In the genomic region with DNA sequence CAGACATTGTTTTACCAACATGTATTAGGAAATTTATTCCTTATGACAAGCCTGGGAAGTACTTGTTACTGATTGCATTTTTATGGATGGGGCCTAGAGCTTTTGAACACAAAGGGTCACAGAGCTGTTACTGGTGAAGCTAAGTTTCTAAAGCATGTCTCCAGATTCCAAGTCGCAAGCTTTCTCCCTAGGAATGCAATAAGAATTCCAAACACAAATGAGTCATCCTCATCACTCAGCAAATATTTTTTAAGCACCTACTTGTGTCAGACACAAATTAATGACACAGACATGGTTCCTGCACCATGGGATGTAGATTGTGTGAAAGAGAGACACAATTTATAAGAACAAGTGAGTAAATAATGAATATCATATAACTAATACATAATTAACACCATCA, we compare ENCODE assay signal across 14 cellular contexts. TPM values are rescaled to one million over a fixed set of nuclear protein-coding genes. Genes with fewer than 3 reads are reported as not detected.
A peak's percentile ranks its signal among the peaks of the same experiment; 100 is the strongest.
DNase-seq lines count a peak whose midpoint lies in the region; ATAC-seq and TF ChIP-seq lines count a peak whose summit lies in the region.
"Had no signal": no experiment of that assay in that cellular context is flagged by ENCODE, and none has a peak within 500 bp of the region (broad histone marks: within the 10 kb centered on the region; RNA-seq: fewer than 3 reads in every experiment).

No MANE protein-coding gene starts in this region.

- intact Hi-C loops in natural killer cell (cut with micrococcal nuclease), result no loop called here

- no peaks in the 10 kb centered on the region for H3K9me3 Mint-ChIP-seq in natural killer cell treated with Interleukin-12 subunit alpha and Interleukin-12 subunit beta and Interleukin-15 and Interleukin-18, amount 100 ng/mL, for 72 hours
- H3K9me3 Mint-ChIP-seq in natural killer cell, result no peaks in the 10 kb centered on the region
- H3K9me3 Mint-ChIP-seq: activated naive CD4-positive, alpha-beta T cell treated with anti-CD3 and anti-CD28 coated beads for 36 hours had no signal

- in situ Hi-C loops in astrocyte of the spinal cord (cut with HindIII; ENCODE audit: low sequenced_read_pairs), result no loop called here

- no peak overlapping the region for H3K4me3 ChIP-seq in astrocyte of the spinal cord (ENCODE audit: low read depth, low read length)
- H3K4me3 ChIP-seq: prostate gland had no signal

- no peaks in the 10 kb centered on the region for H3K36me3 Mint-ChIP-seq in natural killer cell treated with Interleukin-12 subunit alpha and Interleukin-12 subunit beta and Interleukin-15 and Interleukin-18, amount 100 ng/mL, for 72 hours
- no peaks in the 10 kb centered on the region for H3K36me3 Mint-ChIP-seq in natural killer cell

- peak overlapping the region; percentile 10 for H3K4me3 Mint-ChIP-seq in natural killer cell treated with Interleukin-12 subunit alpha and Interleukin-12 subunit beta and Interleukin-15 and Interleukin-18, amount 100 ng/mL, for 72 hours
- no peak overlapping the region for H3K4me3 Mint-ChIP-seq in natural killer cell
- H3K4me3 Mint-ChIP-seq: activated naive CD4-positive, alpha-beta T cell treated with anti-CD3 and anti-CD28 coated beads for 36 hours; B cell had no signal

- TF ChIP-seq CTCF in natural killer cell (IDR thresholded peaks at IDR 0.05) (no peak), astrocyte of the spinal cord (IDR thresholded peaks at IDR 0.05; ENCODE audit: low read depth, low read length) (no peak)

- H3K27ac Mint-ChIP-seq in natural killer cell treated with Interleukin-12 subunit alpha and Interleukin-12 subunit beta and Interleukin-15 and Interleukin-18, amount 100 ng/mL, for 72 hours, result peak overlapping the region; percentile 53 to 60
- no peak overlapping the region for H3K27ac Mint-ChIP-seq in natural killer cell
- H3K27ac Mint-ChIP-seq: activated naive CD4-positive, alpha-beta T cell treated with anti-CD3 and anti-CD28 coated beads for 36 hours; B cell had no signal

- ATAC-seq in natural killer cell treated with Interleukin-12 subunit alpha and Interleukin-12 subunit beta and Interleukin-15 and Interleukin-18, amount 100 ng/mL, for 72 hours, result no peak
- ATAC-seq in natural killer cell (no peak), GM21447 (IDR thresholded peaks at IDR 0.05; ENCODE audit: unreplicated experiment) (no peak), GM21390 (IDR thresholded peaks at IDR 0.05; ENCODE audit: unreplicated experiment) (no peak)

- no peak for DNase-seq in natural killer cell treated with Interleukin-12 subunit alpha and Interleukin-12 subunit beta and Interleukin-15 and Interleukin-18, amount 100 ng/mL, for 72 hours (ENCODE audit: low spot score)
- no peak for DNase-seq in natural killer cell
- DNase-seq in astrocyte of the spinal cord (ENCODE audit: low read depth, low spot score), result peak; percentile 82
- DNase-seq in islet precursor cell, result peak; percentile 66
- DNase-seq in stimulated activated CD4-positive, alpha-beta T cell treated with anti-CD3 and anti-CD28 coated beads, Interleukin-12 subunit alpha, Interleukin-12 subunit beta, amount 100 ng/mL, for 4 hours, result no peak
- no peak for DNase-seq in occipital lobe (lab: John Stamatoyannopoulos, UW)
- DNase-seq: activated naive CD4-positive, alpha-beta T cell treated with anti-CD3 and anti-CD28 coated beads for 36 hours; NK-92 treated with Interleukin-12 subunit alpha and Interleukin-12 subunit beta, amount 100 ng/mL, for 24 hours; WERI-Rb-1 had no signal

- no peaks in the 10 kb centered on the region for H3K4me1 Mint-ChIP-seq in natural killer cell treated with Interleukin-12 subunit alpha and Interleukin-12 subunit beta and Interleukin-15 and Interleukin-18, amount 100 ng/mL, for 72 hours (ENCODE audit: low read depth in 2 of 2)
- H3K4me1 Mint-ChIP-seq in natural killer cell, result no peaks in the 10 kb centered on the region
- H3K4me1 Mint-ChIP-seq: B cell had no signal

- H3K27me3 Mint-ChIP-seq in natural killer cell treated with Interleukin-12 subunit alpha and Interleukin-12 subunit beta and Interleukin-15 and Interleukin-18, amount 100 ng/mL, for 72 hours, result peaks cover 0 to 3% of the 10 kb centered on the region in 2 donors
- H3K27me3 Mint-ChIP-seq in natural killer cell (ENCODE audit: low read depth in 2 of 2), result peaks cover 2 to 4% of the 10 kb centered on the region in 2 donors

RNA-seq across cellular contexts. Expression of a gene that starts 11.0 kb away (rescaled TPM):
- under 1 TPM; 0.07 to 0.50 TPM for total RNA-seq in natural killer cell treated with Interleukin-12 subunit alpha and Interleukin-12 subunit beta and Interleukin-15 and Interleukin-18, amount 100 ng/mL, for 72 hours
- total RNA-seq in natural killer cell (under 1 TPM in 2 of 3 donors, not detected in 1; 0.28 to 0.35 TPM), occipital lobe (0.31 TPM)
- total RNA-seq: activated naive CD4-positive, alpha-beta T cell treated with anti-CD3 and anti-CD28 coated beads for 36 hours; B cell had no signal

RNA-seq across cellular contexts. Expression of a gene that starts 52.5 kb away (rescaled TPM):
- not detected for total RNA-seq in natural killer cell treated with Interleukin-12 subunit alpha and Interleukin-12 subunit beta and Interleukin-15 and Interleukin-18, amount 100 ng/mL, for 72 hours
- total RNA-seq in natural killer cell (not detected), occipital lobe (not detected)
- total RNA-seq: activated naive CD4-positive, alpha-beta T cell treated with anti-CD3 and anti-CD28 coated beads for 36 hours; B cell; prostate gland; subcutaneous adipose tissue had no signal

Comparison
In these comparisons a context has a peak if more than half of its experiments do, and no peak if none do; other contexts are left out.
1. H3K27ac Mint-ChIP-seq: peak in natural killer cell treated with Interleukin-12 subunit alpha and Interleukin-12 subunit beta and Interleukin-15 and Interleukin-18, amount 100 ng/mL, for 72 hours (2 of 2); none in natural killer cell (0 of 2).
2. DNase-seq: peak in astrocyte of the spinal cord (single experiment) and islet precursor cell (single experiment); none in natural killer cell treated with Interleukin-12 subunit alpha and Interleukin-12 subunit beta and Interleukin-15 and Interleukin-18, amount 100 ng/mL, for 72 hours (single experiment), natural killer cell (single experiment), stimulated activated CD4-positive, alpha-beta T cell treated with anti-CD3 and anti-CD28 coated beads, Interleukin-12 subunit alpha, Interleukin-12 subunit beta, amount 100 ng/mL, for 4 hours (single experiment) and occipital lobe (single experiment).